Comparison of ENCODE assay signal across 8 cellular contexts in genomic region chr6:27809939-27810767, GRCh38.
A peak's percentile ranks its signal among the peaks of the same experiment; 100 is the strongest.
DNase-seq lines count a peak whose midpoint lies in the region; ATAC-seq, FAIRE-seq and TF ChIP-seq lines count a peak whose summit lies in the region.

No MANE protein-coding gene starts in this region.

- DNase-seq in ACHN (peak; percentile 96), NCI-H2227 (lab: John Stamatoyannopoulos, UW; ENCODE audit: unreplicated experiment) (peak; percentile 96), activated B cell treated with CpG ODN at 0.5 μM for 24 hours (peak; percentile 68), cerebellum (ENCODE audit: low spot score) (peak; percentile 78), kidney (peak; percentile 86)
- peak; percentile 74 for DNase-seq in stimulated activated CD4-positive, alpha-beta T cell treated with anti-CD3 and anti-CD28 coated beads, Interleukin-15, amount 100 ng/mL, for 24 hours

- peak overlapping the region; percentile 97 for H3K27ac Mint-ChIP-seq in activated B cell treated with CpG ODN at 0.5 μM for 24 hours

- H3K9me3 ChIP-seq in kidney (ENCODE audit: control insufficient read depth in 1 of 2, low read length in 2 of 2) = no peaks in the 10 kb centered on the region

- in situ Hi-C loops in ACHN (cut with HindIII; ENCODE audit: low pct_ligation_motif_present, low pct_unique_long_range_greater_than_20kb, low sequenced_read_pairs) = no loop called here

- H3K27me3 Mint-ChIP-seq in activated B cell treated with CpG ODN at 0.5 μM for 24 hours = no peaks in the 10 kb centered on the region

- H3K9ac ChIP-seq in kidney (ENCODE audit: low read length in 2 of 2) = peak overlapping the region; percentile 39 to 80

- no peak for FAIRE-seq in kidney (lab: Jason Lieb, UNC)

- peak overlapping the region; percentile 93 for H3K4me3 Mint-ChIP-seq in activated B cell treated with CpG ODN at 0.5 μM for 24 hours

- no peak for TF ChIP-seq CTCF in activated B cell treated with CpG ODN at 0.5 μM for 24 hours (IDR thresholded peaks at IDR 0.05)
- TF ChIP-seq CTCF in kidney (IDR thresholded peaks at IDR 0.05; ENCODE audit: borderline replicate concordance, extremely low read depth, insufficient read depth) = no peak

- ATAC-seq in GM18520 (IDR thresholded peaks at IDR 0.05; ENCODE audit: unreplicated experiment) (peak; percentile 25), HG03135 (IDR thresholded peaks at IDR 0.05; ENCODE audit: unreplicated experiment) (peak; percentile 33), activated B cell treated with CpG ODN at 0.5 μM for 24 hours (ENCODE audit: low read depth) (peak; percentile 59)

- POLR2A ChIA-PET in activated B cell treated with CpG ODN at 0.5 μM for 24 hours (lab: Charles Lee) = interaction anchor here (0.6 to 9.1 kb wide), 47 partner anchors 9 to 1818 kb away, joined by 3 to 334 read pairs (median 7); a partner anchor contains a TSS

- peak overlapping the region; percentile 46 to 79 for H3K4me3 ChIP-seq in kidney (ENCODE audit: low read length in 2 of 2)

- H3K36me3 ChIP-seq in kidney (ENCODE audit: control insufficient read depth in 1 of 2, insufficient read depth in 2 of 2, low read length in 2 of 2) = no peaks in the 10 kb centered on the region

- H3K36me3 Mint-ChIP-seq in activated B cell treated with CpG ODN at 0.5 μM for 24 hours (ENCODE audit: low read depth) = peaks cover 13% of the 10 kb centered on the region

- H3K27ac ChIP-seq in kidney (ENCODE audit: low read depth in 2 of 2, low read length in 2 of 2) = peak overlapping the region; percentile 67 to 79

- peaks cover 11% of the 10 kb centered on the region for H3K9me3 Mint-ChIP-seq in activated B cell treated with CpG ODN at 0.5 μM for 24 hours

- peaks cover 59% of the 10 kb centered on the region for H3K4me1 Mint-ChIP-seq in activated B cell treated with CpG ODN at 0.5 μM for 24 hours

- peaks cover 5% of the 10 kb centered on the region in 2 donors for H3K4me1 ChIP-seq in kidney (ENCODE audit: control insufficient read depth in 1 of 2, insufficient read depth in 1 of 2, low read depth in 1 of 2, low read length in 2 of 2)

- intact Hi-C loops in activated B cell treated with CpG ODN at 0.5 μM for 24 hours (cut with micrococcal nuclease) (loop anchor here (1.0 to 10.0 kb wide), 6 partner anchors 27 to 1778 kb away; a partner anchor contains a TSS), kidney (cut with DNase I) (no loop called here)

- CTCF ChIA-PET in activated B cell treated with CpG ODN at 0.5 μM for 24 hours (lab: Charles Lee) = interaction anchor here (0.9 to 4.0 kb wide), 11 partner anchors 11 to 1788 kb away, joined by 3 to 27 read pairs (median 4); a partner anchor contains a TSS

Comparison
In these comparisons a context has a peak if more than half of its experiments do, and no peak if none do; other contexts are left out.
1. Peak in every context shown above with its lines: DNase-seq, ATAC-seq, H3K4me3 ChIP-seq and H3K27ac ChIP-seq.